9 cellular contexts compared by ENCODE assay signal in genomic region chr17:59106463-59107305, GRCh38. TPM values are rescaled to one million over a fixed set of nuclear protein-coding genes. Genes with fewer than 3 reads are reported as not detected.
DNase-seq lines count a peak whose midpoint lies in the region; ATAC-seq, FAIRE-seq and TF ChIP-seq lines count a peak whose summit lies in the region.
"Had no signal": no experiment of that assay in that cellular context is flagged by ENCODE, and none has a peak within 500 bp of the region (broad histone marks: within the 10 kb centered on the region; RNA-seq: fewer than 3 reads in every experiment).

TSS of gene TRIM37 (minus strand) at chr17:59106880. CDS start at chr17:59106461, 419 bp downstream.

- H3K27me3 ChIP-seq in bronchial epithelial cell (ENCODE audit: control insufficient read depth, insufficient read depth, low read length) (no peaks in the 10 kb centered on the region), smooth muscle cell (ENCODE audit: low read depth) (no peaks in the 10 kb centered on the region)

- ATAC-seq in GM18907 (IDR thresholded peaks at IDR 0.05; ENCODE audit: unreplicated experiment), result peak; percentile 91
- ATAC-seq in HG03159 (IDR thresholded peaks at IDR 0.05; ENCODE audit: unreplicated experiment), result peak; percentile 91

- peaks cover 23% of the 10 kb centered on the region for H3K79me2 ChIP-seq in smooth muscle cell (ENCODE audit: low read depth)

- peak within 1 kb of the TSS; percentile 92 for H3K4me2 ChIP-seq in smooth muscle cell

- peak; percentile 99 for DNase-seq in AG08395 (ENCODE audit: low spot score)
- peak; percentile 97 for DNase-seq in NCI-H2227 treated with DMSO at 0.1 percent for 48 hours (lab: John Stamatoyannopoulos, UW)
- peak; percentile 97 for DNase-seq in bronchial epithelial cell (ENCODE audit: low read depth)
- peak; percentile 98 for DNase-seq in iPS-NIHi11 (ENCODE audit: low spot score)
- peak; percentile 93 for DNase-seq in smooth muscle cell (lab: John Stamatoyannopoulos, UW; ENCODE audit: unreplicated experiment)

- peak within 1 kb of the TSS; percentile 74 for H3K27ac ChIP-seq in smooth muscle cell (ENCODE audit: low read depth)

- H3K36me3 ChIP-seq in bronchial epithelial cell (ENCODE audit: control insufficient read depth, insufficient read depth, low read length) (peaks cover 2% of the 10 kb centered on the region), smooth muscle cell (ENCODE audit: low read depth) (peaks cover 3% of the 10 kb centered on the region)

- FAIRE-seq in bronchial epithelial cell (lab: Jason Lieb, UNC), result peak; percentile 7
- FAIRE-seq: colon had no signal

- WGBS in smooth muscle cell (ENCODE audit: low lambda C conversion rate), result under 1% methylated on average over 83 of the region's 89 CpGs

- H3K4me3 ChIP-seq in WI38 (ENCODE audit: low read depth, low read length), result peak within 1 kb of the TSS; percentile 93
- H3K4me3 ChIP-seq in bronchial epithelial cell (ENCODE audit: low read depth, low read length), result peak within 1 kb of the TSS; percentile 87
- peak within 1 kb of the TSS; percentile 87 for H3K4me3 ChIP-seq in smooth muscle cell

- H3K4me1 ChIP-seq in smooth muscle cell (ENCODE audit: low read depth), result peaks cover 11% of the 10 kb centered on the region

- H3K9ac ChIP-seq in smooth muscle cell (ENCODE audit: low read depth), result peak within 1 kb of the TSS; percentile 87

- H4K20me1 ChIP-seq in smooth muscle cell (ENCODE audit: low read depth), result peaks cover 4% of the 10 kb centered on the region

- H3F3A ChIP-seq in smooth muscle cell (ENCODE audit: low read depth), result peaks cover 4% of the 10 kb centered on the region

- H3K9me3 ChIP-seq in smooth muscle cell (replicated peaks; ENCODE audit: low read depth), result no peaks in the 10 kb centered on the region

- H2AFZ ChIP-seq in smooth muscle cell (ENCODE audit: low read depth), result peak within 1 kb of the TSS; percentile 80

- no peak for TF ChIP-seq CTCF in WI38 (IDR thresholded peaks at IDR 0.05; ENCODE audit: low read depth, low read length)
- peak; percentile 21 for TF ChIP-seq CTCF in bronchial epithelial cell (IDR thresholded peaks at IDR 0.05; ENCODE audit: insufficient read depth, low read length, severe bottlenecking)
- TF ChIP-seq CTCF in smooth muscle cell (IDR thresholded peaks at IDR 0.05; ENCODE audit: borderline replicate concordance, insufficient read depth, poor library complexity, severe bottlenecking), result no peak

RNA-seq across cellular contexts. Expression of gene TRIM37, which starts in this region (rescaled TPM):
- total RNA-seq in bronchial epithelial cell (29.0 and 29.4 TPM in 2 replicates), smooth muscle cell (16.5 and 20.7 TPM in 2 replicates)
- 8.0 and 11.4 TPM in 2 replicates for polyA plus RNA-seq in smooth muscle cell

Comparison
In these comparisons a context has a peak if more than half of its experiments do, and no peak if none do; other contexts are left out.
1. Peak in every context shown above with its lines: DNase-seq, ATAC-seq, H3K4me3 ChIP-seq and H3K27ac ChIP-seq.